ENCODE assay signal across 9 cellular contexts in genomic region chr1:200654660-200655059, GRCh38. TPM values are rescaled to one million over a fixed set of nuclear protein-coding genes. Genes with fewer than 3 reads are reported as not detected.
DNase-seq lines count a peak whose midpoint lies in the region; ATAC-seq, FAIRE-seq and TF ChIP-seq lines count a peak whose summit lies in the region.
"Had no signal": no experiment of that assay in that cellular context is flagged by ENCODE, and none has a peak within 500 bp of the region (broad histone marks: within the 10 kb centered on the region; RNA-seq: fewer than 3 reads in every experiment).

No MANE protein-coding gene starts in this region.

- no peaks in the 10 kb centered on the region for H3K4me1 ChIP-seq in right lobe of liver

- no peaks in the 10 kb centered on the region for H3K9me3 ChIP-seq in right lobe of liver

- peaks cover 9 to 11% of the 10 kb centered on the region in 2 donors for H3K36me3 Mint-ChIP-seq in activated T-cell treated with anti-CD3 and anti-CD28 coated beads, Interleukin-2, amount 50 U/mL, for 72 hours (ENCODE audit: insufficient read depth in 2 of 2)
- H3K36me3 Mint-ChIP-seq in HFFc6 (ENCODE audit: low read depth) = peaks cover 25% of the 10 kb centered on the region
- H3K36me3 Mint-ChIP-seq in stimulated activated effector memory CD8-positive, alpha-beta T cell treated with anti-CD3 and anti-CD28 coated beads, Interleukin-12 subunit alpha, Interleukin-12 subunit beta, amount 100 ng/mL, for 72 hours = peaks cover 88% of the 10 kb centered on the region

- FAIRE-seq in frontal cortex (lab: Jason Lieb, UNC) = no peak

- H3K27me3 ChIP-seq in right lobe of liver = no peaks in the 10 kb centered on the region

- TF ChIP-seq POLR2A in right lobe of liver (IDR thresholded peaks at IDR 0.05) = no peak

- intact Hi-C loops in right lobe of liver (cut with DNase I) = no loop called here

- H3K36me3 ChIP-seq in right lobe of liver = peaks cover 0 to 18% (median 3%) of the 10 kb centered on the region in 4 donors

- peak overlapping the region; percentile 58 for H3K27ac Mint-ChIP-seq in activated T-cell treated with anti-CD3 and anti-CD28 coated beads, Interleukin-2, amount 50 U/mL, for 72 hours
- H3K27ac Mint-ChIP-seq in HFFc6 = peak overlapping the region; percentile 38; the same call in 1 of the 2 replicates
- H3K27ac Mint-ChIP-seq in stimulated activated effector memory CD8-positive, alpha-beta T cell treated with anti-CD3 and anti-CD28 coated beads, Interleukin-12 subunit alpha, Interleukin-12 subunit beta, amount 100 ng/mL, for 72 hours = peak overlapping the region; percentile 79

- no peaks in the 10 kb centered on the region for H3K9me3 Mint-ChIP-seq in activated T-cell treated with anti-CD3 and anti-CD28 coated beads, Interleukin-2, amount 50 U/mL, for 72 hours
- no peaks in the 10 kb centered on the region for H3K9me3 Mint-ChIP-seq in HFFc6
- no peaks in the 10 kb centered on the region for H3K9me3 Mint-ChIP-seq in stimulated activated effector memory CD8-positive, alpha-beta T cell treated with anti-CD3 and anti-CD28 coated beads, Interleukin-12 subunit alpha, Interleukin-12 subunit beta, amount 100 ng/mL, for 72 hours

- no peak overlapping the region for H3K4me3 ChIP-seq in right lobe of liver

- 93% methylated on average over 5 of the region's 5 CpGs for WGBS in right lobe of liver (ENCODE audit: insufficient coverage, low coverage, low lambda C conversion rate, missing lambda C conversion rate)

- peaks cover 34% of the 10 kb centered on the region for H3K4me1 Mint-ChIP-seq in activated T-cell treated with anti-CD3 and anti-CD28 coated beads, Interleukin-2, amount 50 U/mL, for 72 hours (ENCODE audit: low read depth)
- peaks cover 36% of the 10 kb centered on the region for H3K4me1 Mint-ChIP-seq in HFFc6 (ENCODE audit: low read depth)
- peaks cover 39% of the 10 kb centered on the region for H3K4me1 Mint-ChIP-seq in stimulated activated effector memory CD8-positive, alpha-beta T cell treated with anti-CD3 and anti-CD28 coated beads, Interleukin-12 subunit alpha, Interleukin-12 subunit beta, amount 100 ng/mL, for 72 hours

- DNase-seq in activated T-cell treated with anti-CD3 and anti-CD28 coated beads, Interleukin-2, amount 50 U/mL, for 72 hours = no peak
- DNase-seq in activated T-cell treated with anti-CD3 and anti-CD28 coated beads, Interleukin-2, amount 50 U/mL, for 48 hours = no peak
- no peak for DNase-seq in HFFc6
- DNase-seq in stimulated activated effector memory CD8-positive, alpha-beta T cell treated with anti-CD3 and anti-CD28 coated beads, Interleukin-12 subunit alpha, Interleukin-12 subunit beta, amount 100 ng/mL, for 72 hours (ENCODE audit: low spot score in 2 of 2) = no peak
- DNase-seq in right lobe of liver = no peak
- DNase-seq in frontal cortex (ENCODE audit: low spot score in 2 of 2) = no peak
- no peak for DNase-seq in NCI-H1930 (lab: John Stamatoyannopoulos, UW)
- DNase-seq: activated CD4-positive, alpha-beta T cell treated with anti-CD3 and anti-CD28 coated beads, Interleukin-2, amount 50 U/mL, for 4 hours had no signal

- no peak overlapping the region for H3K27ac ChIP-seq in right lobe of liver

- no peak overlapping the region for H3K4me3 Mint-ChIP-seq in activated T-cell treated with anti-CD3 and anti-CD28 coated beads, Interleukin-2, amount 50 U/mL, for 72 hours
- no peak overlapping the region for H3K4me3 Mint-ChIP-seq in HFFc6
- H3K4me3 Mint-ChIP-seq in stimulated activated effector memory CD8-positive, alpha-beta T cell treated with anti-CD3 and anti-CD28 coated beads, Interleukin-12 subunit alpha, Interleukin-12 subunit beta, amount 100 ng/mL, for 72 hours = no peak overlapping the region

- no peak for TF ChIP-seq CTCF in HFFc6 (IDR thresholded peaks at IDR 0.05)
- no peak for TF ChIP-seq CTCF in right lobe of liver (IDR thresholded peaks at IDR 0.05)

- peak in 1 of 2 donors; percentile 44 for ATAC-seq in activated T-cell treated with anti-CD3 and anti-CD28 coated beads, Interleukin-2, amount 50 U/mL, for 72 hours (replicated peaks in 1 of 2)
- ATAC-seq in HG03558 (IDR thresholded peaks at IDR 0.05; ENCODE audit: extremely low read depth, unreplicated experiment) (peak; percentile 86), right lobe of liver (no peak)
- peak; percentile 69 for ATAC-seq in stimulated activated effector memory CD8-positive, alpha-beta T cell treated with anti-CD3 and anti-CD28 coated beads, Interleukin-12 subunit alpha, Interleukin-12 subunit beta, amount 100 ng/mL, for 72 hours

- H3K27me3 Mint-ChIP-seq in activated T-cell treated with anti-CD3 and anti-CD28 coated beads, Interleukin-2, amount 50 U/mL, for 72 hours (ENCODE audit: low read depth) = no peaks in the 10 kb centered on the region
- no peaks in the 10 kb centered on the region; the same call in 1 of the 2 replicates for H3K27me3 Mint-ChIP-seq in HFFc6 (ENCODE audit: insufficient read depth)

RNA-seq across cellular contexts. Expression of gene DDX59, which starts 15.0 kb away (rescaled TPM):
- 10 to 100 TPM; 26.5 to 35.8 TPM for total RNA-seq in activated T-cell treated with anti-CD3 and anti-CD28 coated beads, Interleukin-2, amount 50 U/mL, for 72 hours
- 10 to 100 TPM; 13.2 to 17.3 (median 14.6) TPM for total RNA-seq in HFFc6 (2021; fragmentation: NEBNext Ultra II Directional; extraction: Animal tissue kit (Norgen Biotek cat#: 25700))
- total RNA-seq in right lobe of liver (10 to 100 TPM in 1 of 6 experiments, 1 to 10 TPM in 5; 6.7 to 12.4 (median 8.8) TPM), frontal cortex (20.4 TPM)

RNA-seq across cellular contexts. Expression of gene KIF14, which starts 34.1 kb away (rescaled TPM):
- 10 to 100 TPM; 15.8 to 20.1 TPM for total RNA-seq in activated T-cell treated with anti-CD3 and anti-CD28 coated beads, Interleukin-2, amount 50 U/mL, for 72 hours
- total RNA-seq in HFFc6 (2021; fragmentation: NEBNext Ultra II Directional; extraction: Animal tissue kit (Norgen Biotek cat#: 25700)) = 10 to 100 TPM in 5 of 6 experiments, 1 to 10 TPM in 1; 5.3 to 12.5 (median 11.4) TPM
- under 1 TPM; 0.15 to 0.49 (median 0.38) TPM for total RNA-seq in right lobe of liver
- 2.4 TPM for total RNA-seq in frontal cortex

Comparison
In these comparisons a context has a peak if more than half of its experiments do, and no peak if none do; other contexts are left out.
1. ATAC-seq: peak in HG03558 (single experiment) and stimulated activated effector memory CD8-positive, alpha-beta T cell treated with anti-CD3 and anti-CD28 coated beads, Interleukin-12 subunit alpha, Interleukin-12 subunit beta, amount 100 ng/mL, for 72 hours (single experiment); none in right lobe of liver (0 of 4).
2. Peak in every context shown above with its lines, with median percentiles within 50 percentile points of each other: H3K27ac Mint-ChIP-seq.